21 cellular contexts compared by ENCODE assay signal in genomic region chr11:125542709-125543108, GRCh38.
"Had no signal": no experiment of that assay in that cellular context is flagged by ENCODE, and none has a peak within 500 bp of the region (broad histone marks: within the 10 kb centered on the region; RNA-seq: fewer than 3 reads in every experiment).

No MANE protein-coding gene starts in this region.

- ATAC-seq: activated CD4-positive, alpha-beta T cell treated with anti-CD3 and anti-CD28 coated beads for 36 hours; T-helper 17 cell had no signal

- DNase-seq: activated B cell treated with CpG ODN at 0.5 μM for 24 hours; activated CD4-positive, alpha-beta memory T cell treated with anti-CD3 and anti-CD28 coated beads, Interleukin-2, amount 10 ng/mL, durations not matched to agents 7 days and 5 days; activated CD4-positive, alpha-beta T cell treated with anti-CD3 and anti-CD28 coated beads for 36 hours; activated CD4-positive, alpha-beta T cell treated with anti-CD3 and anti-CD28 coated beads, Interleukin-2, amount 50 U/mL, for 1 hour; activated gamma-delta T cell treated with Interleukin-2 at 50 U/mL for 16 hours; activated naive CD4-positive, alpha-beta T cell treated with anti-CD3 and anti-CD28 coated beads, Interleukin-2, amount 10 ng/mL, durations not matched to agents 7 days and 5 days; activated naive CD8-positive, alpha-beta T cell treated with anti-CD3 and anti-CD28 coated beads for 36 hours; activated T-cell treated with anti-CD3 and anti-CD28 coated beads for 4 hours; activated T-cell treated with anti-CD3 and anti-CD28 coated beads, Interleukin-2, amount 50 U/mL, for 48 hours; cerebellar nuclear complex; KBM-7; NCI-H1105 treated with DMSO at 0.1 percent for 48 hours; NCI-H1436 treated with DMSO at 0.1 percent for 48 hours; NCI-H187; NCI-H2081 treated with DMSO at 0.1 percent for 48 hours; NCI-H446; NCI-H524; SIG-M5; T-helper 17 cell; T-helper 9 cell had no signal

- H3K27ac Mint-ChIP-seq: activated B cell treated with CpG ODN at 0.5 μM for 24 hours; activated CD4-positive, alpha-beta memory T cell treated with anti-CD3 and anti-CD28 coated beads, Interleukin-2, amount 10 ng/mL, durations not matched to agents 7 days and 5 days; activated CD4-positive, alpha-beta T cell treated with anti-CD3 and anti-CD28 coated beads for 36 hours; activated naive CD4-positive, alpha-beta T cell treated with anti-CD3 and anti-CD28 coated beads, Interleukin-2, amount 10 ng/mL, durations not matched to agents 7 days and 5 days; activated naive CD8-positive, alpha-beta T cell treated with anti-CD3 and anti-CD28 coated beads for 36 hours; activated T-helper 2 cell treated with anti-CD3 and anti-CD28 coated beads, Interferon-gamma antibody, Interleukin-2, Interleukin-4, amounts not matched to agents 10 μg/mL and 5 μg/mL and 100 μg/mL, durations not matched to agents 14 hours and 24 hours and 36 hours; T-helper 17 cell had no signal

- H3K27me3 Mint-ChIP-seq: activated B cell treated with CpG ODN at 0.5 μM for 24 hours; activated naive CD8-positive, alpha-beta T cell treated with anti-CD3 and anti-CD28 coated beads for 36 hours had no signal

- H3K4me3 Mint-ChIP-seq: activated B cell treated with CpG ODN at 0.5 μM for 24 hours; activated CD4-positive, alpha-beta memory T cell treated with anti-CD3 and anti-CD28 coated beads, Interleukin-2, amount 10 ng/mL, durations not matched to agents 7 days and 5 days; activated CD4-positive, alpha-beta T cell treated with anti-CD3 and anti-CD28 coated beads for 36 hours; activated naive CD4-positive, alpha-beta T cell treated with anti-CD3 and anti-CD28 coated beads, Interleukin-2, amount 10 ng/mL, durations not matched to agents 7 days and 5 days; activated naive CD8-positive, alpha-beta T cell treated with anti-CD3 and anti-CD28 coated beads for 36 hours; T-helper 17 cell had no signal

- H3K36me3 Mint-ChIP-seq: activated naive CD4-positive, alpha-beta T cell treated with anti-CD3 and anti-CD28 coated beads, Interleukin-2, amount 10 ng/mL, durations not matched to agents 7 days and 5 days had no signal

- H3K4me1 Mint-ChIP-seq: activated B cell treated with CpG ODN at 0.5 μM for 24 hours; activated CD4-positive, alpha-beta memory T cell treated with anti-CD3 and anti-CD28 coated beads, Interleukin-2, amount 10 ng/mL, durations not matched to agents 7 days and 5 days; activated CD4-positive, alpha-beta T cell treated with anti-CD3 and anti-CD28 coated beads for 36 hours; activated naive CD4-positive, alpha-beta T cell treated with anti-CD3 and anti-CD28 coated beads, Interleukin-2, amount 10 ng/mL, durations not matched to agents 7 days and 5 days; activated naive CD8-positive, alpha-beta T cell treated with anti-CD3 and anti-CD28 coated beads for 36 hours; T-helper 17 cell had no signal
